Comparison of ENCODE assay signal across 13 cellular contexts in genomic region chr3:119664370-119664769, GRCh38. TPM values are rescaled to one million over a fixed set of nuclear protein-coding genes. Genes with fewer than 3 reads are reported as not detected.
DNase-seq lines count a peak whose midpoint lies in the region; ATAC-seq and TF ChIP-seq lines count a peak whose summit lies in the region.
"Had no signal": no experiment of that assay in that cellular context is flagged by ENCODE, and none has a peak within 500 bp of the region (broad histone marks: within the 10 kb centered on the region; RNA-seq: fewer than 3 reads in every experiment).

No MANE protein-coding gene starts in this region.

- H3K4ac ChIP-seq in mesenchymal stem cell (ENCODE audit: low read depth in 1 of 2, low read length in 2 of 2): no peak overlapping the region

- peaks cover 52% of the 10 kb centered on the region for H3K4me1 ChIP-seq in PC-3 (ENCODE audit: insufficient read depth, low read length)
- H3K4me1 ChIP-seq in mesenchymal stem cell (ENCODE audit: control insufficient read depth, insufficient read depth, low read depth, low read length): no peaks in the 10 kb centered on the region

- no peak overlapping the region for H3K18ac ChIP-seq in mesenchymal stem cell (ENCODE audit: low read depth in 1 of 2, low read length in 2 of 2)

- TF ChIP-seq CTCF in CD14-positive monocyte (IDR thresholded peaks at IDR 0.05): no peak
- TF ChIP-seq CTCF in PC-3 (conservative IDR thresholded peaks at IDR 0.05; ENCODE audit: low read depth, low read length): no peak

- POLR2A ChIA-PET in PC-3 (lab: Charles Lee; ENCODE audit: unreplicated experiment): interaction anchor here (0.7 to 1.2 kb wide), 2 partner anchors 12 to 201 kb away, joined by 3 to 5 read pairs; partner anchors contain the start of genes COX17 and TMEM39A

- 91% methylated on average over 4 of the region's 4 CpGs for WGBS in mesenchymal stem cell

- H3F3A ChIP-seq in PC-3 (ENCODE audit: low read length, unreplicated experiment): peaks cover 18% of the 10 kb centered on the region

- peaks cover 8% of the 10 kb centered on the region; the same call in 1 of the 2 replicates for H3K36me3 ChIP-seq in PC-3 (ENCODE audit: low read depth, low read length)
- H3K36me3 ChIP-seq in mesenchymal stem cell (ENCODE audit: control insufficient read depth in 1 of 2, insufficient read depth in 2 of 2, low read depth in 1 of 2, low read length in 2 of 2): peaks cover 4 to 21% of the 10 kb centered on the region in 2 experiments

- H2AFZ ChIP-seq in PC-3 (ENCODE audit: low read length) (peak overlapping the region; percentile 51), mesenchymal stem cell (ENCODE audit: low read depth, low read length) (no peak overlapping the region)

- H3K4me2 ChIP-seq in PC-3 (ENCODE audit: low read length): peak overlapping the region; percentile 69
- H3K4me2 ChIP-seq in mesenchymal stem cell (ENCODE audit: low read length, poor library complexity, severe bottlenecking): no peak overlapping the region

- H3K4me1 Mint-ChIP-seq in CD14-positive monocyte: peaks cover 17% of the 10 kb centered on the region

- ATAC-seq in PC-3 (peak; percentile 42), HG03571 (IDR thresholded peaks at IDR 0.05; ENCODE audit: unreplicated experiment) (no peak)
- ATAC-seq: activated CD8-positive, alpha-beta memory T cell treated with anti-CD3 and anti-CD28 coated beads, Interleukin-2, amount 10 ng/mL, durations not matched to agents 7 days and 5 days; effector memory CD8-positive, alpha-beta T cell had no signal

- peak overlapping the region in 5 of 7 donors; percentile 38 to 73 (median 68) for H3K27ac Mint-ChIP-seq in CD14-positive monocyte
- H3K27ac Mint-ChIP-seq: activated CD8-positive, alpha-beta memory T cell treated with anti-CD3 and anti-CD28 coated beads, Interleukin-2, amount 10 ng/mL, durations not matched to agents 7 days and 5 days; effector memory CD8-positive, alpha-beta T cell had no signal

- no peak overlapping the region for H2BK15ac ChIP-seq in mesenchymal stem cell (ENCODE audit: low read depth, poor library complexity, severe bottlenecking)

- H2BK5ac ChIP-seq in mesenchymal stem cell (ENCODE audit: low read depth, low read length, poor library complexity, severe bottlenecking): no peak overlapping the region

- H4K91ac ChIP-seq in mesenchymal stem cell (ENCODE audit: low read length): no peak overlapping the region

- no peaks in the 10 kb centered on the region for H3K9me3 Mint-ChIP-seq in CD14-positive monocyte
- H3K9me3 Mint-ChIP-seq: effector memory CD8-positive, alpha-beta T cell had no signal

- no peak overlapping the region for H3K4me3 Mint-ChIP-seq in CD14-positive monocyte
- H3K4me3 Mint-ChIP-seq: activated CD8-positive, alpha-beta memory T cell treated with anti-CD3 and anti-CD28 coated beads, Interleukin-2, amount 10 ng/mL, durations not matched to agents 7 days and 5 days; effector memory CD8-positive, alpha-beta T cell had no signal

- H3K27me3 ChIP-seq in PC-3 (ENCODE audit: low read length) (no peaks in the 10 kb centered on the region), mesenchymal stem cell (ENCODE audit: control insufficient read depth in 1 of 2, insufficient read depth in 1 of 2, low read length in 2 of 2) (no peaks in the 10 kb centered on the region)
- H3K27me3 ChIP-seq: MG63 had no signal

- no TSS peak for BruUV-seq in PC-3 (replicated peaks; lab: Mats Ljungman, UMichigan)

- intact Hi-C loops in CD14-positive monocyte (cut with micrococcal nuclease) (no loop called here), PC-3 (cut with micrococcal nuclease) (loop anchor here (1.0 to 5.0 kb wide), 3 partner anchors 13 to 162 kb away; partner anchors contain the start of gene COX17)

- H3K27ac ChIP-seq in PC-3 (ENCODE audit: low read length) (peak overlapping the region; percentile 91), mesenchymal stem cell (ENCODE audit: low read length, poor library complexity, severe bottlenecking) (no peak overlapping the region)

- H3K27me3 Mint-ChIP-seq in CD14-positive monocyte (ENCODE audit: low read depth in 3 of 3): peaks cover 0 to 4% (median 0%) of the 10 kb centered on the region in 3 donors
- H3K27me3 Mint-ChIP-seq: activated CD8-positive, alpha-beta memory T cell treated with anti-CD3 and anti-CD28 coated beads, Interleukin-2, amount 10 ng/mL, durations not matched to agents 7 days and 5 days; effector memory CD8-positive, alpha-beta T cell had no signal

- no peak overlapping the region for H2BK120ac ChIP-seq in mesenchymal stem cell (ENCODE audit: low read depth, low read length)

- H3K9me2 ChIP-seq in PC-3 (replicated peaks; ENCODE audit: low read length): no peaks in the 10 kb centered on the region

- no peak overlapping the region for H2BK12ac ChIP-seq in mesenchymal stem cell (ENCODE audit: low read length in 2 of 2)

- no peaks in the 10 kb centered on the region for H3K79me2 ChIP-seq in PC-3 (ENCODE audit: low read length)

- no peak overlapping the region for H3K14ac ChIP-seq in mesenchymal stem cell (ENCODE audit: low read length in 2 of 2)

- peaks cover 20 to 31% of the 10 kb centered on the region in 2 donors for H3K36me3 Mint-ChIP-seq in CD14-positive monocyte

- H2AK5ac ChIP-seq in mesenchymal stem cell (ENCODE audit: low read length, severe bottlenecking): no peak overlapping the region

- H3K4me3 ChIP-seq in PC-3 (ENCODE audit: low read length) (peak overlapping the region; percentile 15; the same call in 1 of the 2 replicates), mesenchymal stem cell (ENCODE audit: insufficient read depth in 1 of 2, low read depth in 1 of 2, low read length in 2 of 2) (no peak overlapping the region)
- H3K4me3 ChIP-seq: MG63 had no signal

- H3K79me1 ChIP-seq in mesenchymal stem cell (replicated peaks; ENCODE audit: low read length, poor library complexity, severe bottlenecking): no peaks in the 10 kb centered on the region

- H3K23ac ChIP-seq in mesenchymal stem cell (ENCODE audit: low read length in 2 of 2): no peak overlapping the region

- no peak for DNase-seq in CD14-positive monocyte (ENCODE audit: low spot score)
- DNase-seq in PC-3: peak; percentile 60
- DNase-seq in mesenchymal stem cell: no peak
- DNase-seq in activated CD8-positive, alpha-beta memory T cell treated with anti-CD3 and anti-CD28 coated beads, Interleukin-2, amount 50 U/mL, for 48 hours: no peak
- no peak for DNase-seq in NCI-H524 (lab: John Stamatoyannopoulos, UW)
- DNase-seq: activated CD8-positive, alpha-beta memory T cell treated with anti-CD3 and anti-CD28 coated beads, Interleukin-2, amount 10 ng/mL, durations not matched to agents 7 days and 5 days; effector memory CD8-positive, alpha-beta T cell; GF-D8; hippocampal formation; MG63; NCI-H2227 treated with DMSO at 0.1 percent for 48 hours; T1000 had no signal

- H3K9ac ChIP-seq in PC-3 (ENCODE audit: low read length): peak overlapping the region; percentile 63
- peak overlapping the region; percentile 75 for H3K9ac ChIP-seq in mesenchymal stem cell (ENCODE audit: low read length)

- no peaks in the 10 kb centered on the region for H4K20me1 ChIP-seq in PC-3 (ENCODE audit: low read length)

- H3K9me3 ChIP-seq in PC-3 (ENCODE audit: low read length): no peaks in the 10 kb centered on the region
- no peaks in the 10 kb centered on the region for H3K9me3 ChIP-seq in mesenchymal stem cell (ENCODE audit: control insufficient read depth, low read length)
- H3K9me3 ChIP-seq: MG63 had no signal

- CTCF ChIA-PET in PC-3 (lab: Charles Lee): no interaction called here

- H4K8ac ChIP-seq in mesenchymal stem cell (ENCODE audit: low read length): no peak overlapping the region

RNA-seq across cellular contexts. Expression of gene POPDC2, which starts 4.0 kb away (rescaled TPM):
- polyA plus RNA-seq in CD14-positive monocyte: under 1 TPM; 0.58 to 0.63 TPM
- 0.62 and 0.98 TPM in 2 replicates for total RNA-seq in PC-3 (2014; rRNA removed)
- 0.40 TPM for polyA plus RNA-seq in mesenchymal stem cell (2013, experiment 1 of 2)
- polyA plus RNA-seq in mesenchymal stem cell (2013, experiment 2 of 2): 0.45 TPM

RNA-seq across cellular contexts. Expression of gene COX17, which starts 12.8 kb away (rescaled TPM):
- polyA plus RNA-seq in CD14-positive monocyte: 10 to 100 TPM; 81.6 to 83.6 TPM
- total RNA-seq in PC-3 (2014; rRNA removed): 102 and 159 TPM in 2 replicates
- polyA plus RNA-seq in mesenchymal stem cell (2013, experiment 1 of 2): 62.6 TPM
- polyA plus RNA-seq in mesenchymal stem cell (2013, experiment 2 of 2): 62.2 TPM

RNA-seq across cellular contexts. Expression of gene CFAP91, which starts 38.5 kb away (rescaled TPM):
- under 1 TPM in 1 of 2 donors, not detected in 1; 0.14 TPM for polyA plus RNA-seq in CD14-positive monocyte
- total RNA-seq in PC-3 (2014; rRNA removed): 0.17 and 1.1 TPM in 2 replicates
- polyA plus RNA-seq in mesenchymal stem cell (2013, experiment 1 of 2): 0.08 TPM
- 0.14 TPM for polyA plus RNA-seq in mesenchymal stem cell (2013, experiment 2 of 2)
